Comparison of ENCODE assay signal across 15 cellular contexts in genomic region chr15:84671211-84671610, GRCh38. TPM values are rescaled to one million over a fixed set of nuclear protein-coding genes. Genes with fewer than 3 reads are reported as not detected.
DNase-seq lines count a peak whose midpoint lies in the region; ATAC-seq, FAIRE-seq and TF ChIP-seq lines count a peak whose summit lies in the region.
"Had no signal": no experiment of that assay in that cellular context is flagged by ENCODE, and none has a peak within 500 bp of the region (broad histone marks: within the 10 kb centered on the region; RNA-seq: fewer than 3 reads in every experiment).

No MANE protein-coding gene starts in this region.

- peak; percentile 76 for DNase-seq in AG08396 (ENCODE audit: low spot score)
- peak; percentile 76 for DNase-seq in EL
- peak; percentile 85 for DNase-seq in astrocyte of the cerebellum (ENCODE audit: low read depth)
- DNase-seq in kidney tubule cell (ENCODE audit: low spot score) = peak; percentile 38
- no peak for DNase-seq in frontal cortex (ENCODE audit: low spot score in 2 of 2)
- no peak for DNase-seq in medulla oblongata (ENCODE audit: extremely low spot score)
- no peak for DNase-seq in GM13976 (ENCODE audit: low spot score)
- DNase-seq: activated CD8-positive, alpha-beta memory T cell treated with anti-CD3 and anti-CD28 coated beads, Interleukin-2, amount 50 U/mL, for 48 hours; caudate nucleus; NCI-H1048; NCI-H446; RPMI8226 had no signal

- in situ Hi-C loops in astrocyte of the cerebellum (cut with HindIII; ENCODE audit: low sequenced_read_pairs) = no loop called here
- in situ Hi-C loops in GM13976 (cut with MboI; ENCODE audit: low sequenced_read_pairs, unreplicated experiment) = no loop called here

- no peak overlapping the region for H3K4me3 ChIP-seq in astrocyte of the cerebellum (ENCODE audit: low read depth, low read length)
- H3K4me3 ChIP-seq: GM23338 had no signal

- FAIRE-seq in frontal cortex (lab: Jason Lieb, UNC) = no peak

- TF ChIP-seq CTCF in astrocyte of the cerebellum (IDR thresholded peaks at IDR 0.05; ENCODE audit: low read depth, low read length, missing control alignments) = no peak
- TF ChIP-seq CTCF in GM13976 (IDR thresholded peaks at IDR 0.05; ENCODE audit: borderline replicate concordance, control extremely low read depth, extremely low read depth, insufficient read depth, missing control alignments) = no peak

- no peak for ATAC-seq in HG02759 (IDR thresholded peaks at IDR 0.05; ENCODE audit: unreplicated experiment)
- ATAC-seq: esophagus mucosa, GM23338 had no signal

RNA-seq across cellular contexts. Expression of gene NMB, which starts 13.2 kb away (rescaled TPM):
- 2.4 TPM for total RNA-seq in frontal cortex

RNA-seq across cellular contexts. Expression of gene WDR73, which starts 17.1 kb away (rescaled TPM):
- total RNA-seq in frontal cortex = 24.9 TPM

RNA-seq across cellular contexts. Expression of gene SEC11A, which starts 44.7 kb away (rescaled TPM):
- total RNA-seq in frontal cortex = 79.5 TPM

Comparison
In these comparisons a context has a peak if more than half of its experiments do, and no peak if none do; other contexts are left out.
1. DNase-seq: peak in AG08396 (single experiment), EL (single experiment), astrocyte of the cerebellum (single experiment) and kidney tubule cell (single experiment); none in frontal cortex (0 of 2), medulla oblongata (single experiment) and GM13976 (single experiment).